Comparison of ENCODE assay signal across 9 cellular contexts in the genomic region with DNA sequence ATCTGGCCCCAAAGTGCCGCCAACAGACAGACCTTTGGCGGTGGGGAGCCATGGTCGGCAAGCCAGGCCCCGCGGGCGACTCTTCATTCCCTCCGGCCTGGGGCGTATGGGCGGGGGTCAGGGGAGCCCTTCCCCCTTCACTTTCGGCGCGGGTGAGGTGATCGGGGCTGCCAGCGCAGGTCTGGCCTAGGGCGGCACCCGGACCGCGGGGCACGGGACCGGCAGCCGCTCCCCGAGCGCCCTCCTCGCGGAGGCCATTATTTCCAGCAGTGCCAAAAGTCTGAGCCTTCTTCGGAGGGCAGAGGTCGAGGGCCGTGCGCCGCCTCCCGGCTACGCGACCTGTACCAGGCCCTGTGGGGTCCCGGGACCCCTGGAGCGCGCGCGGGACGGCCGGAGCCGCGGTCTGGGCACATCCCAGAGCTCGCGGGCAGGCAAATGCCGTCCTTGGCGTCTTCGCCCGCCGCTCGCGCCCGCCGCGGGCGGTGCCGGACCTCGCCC. TPM values are rescaled to one million over a fixed set of nuclear protein-coding genes. Genes with fewer than 3 reads are reported as not detected.
DNase-seq lines count a peak whose midpoint lies in the region; FAIRE-seq and TF ChIP-seq lines count a peak whose summit lies in the region.
"Had no signal": no experiment of that assay in that cellular context is flagged by ENCODE, and none has a peak within 500 bp of the region (broad histone marks: within the 10 kb centered on the region; RNA-seq: fewer than 3 reads in every experiment).

No MANE protein-coding gene starts in this region.

- peak overlapping the region; percentile 40 for H2BK12ac ChIP-seq in trophoblast cell (ENCODE audit: low read length)

- H3K4me1 Mint-ChIP-seq in glutamatergic neuron (ENCODE audit: low read depth, unreplicated experiment), result peaks cover 3% of the 10 kb centered on the region

- H3K27me3 Mint-ChIP-seq in glutamatergic neuron (ENCODE audit: unreplicated experiment), result peaks cover 3% of the 10 kb centered on the region

- peaks cover 7% of the 10 kb centered on the region for H3K9me3 Mint-ChIP-seq in glutamatergic neuron (ENCODE audit: unreplicated experiment)

- peak overlapping the region; percentile 52 for H2AFZ ChIP-seq in trophoblast cell (ENCODE audit: insufficient read depth, low read length, poor library complexity)

- no peaks in the 10 kb centered on the region for H3K9me3 ChIP-seq in trophoblast cell (ENCODE audit: insufficient read depth, low read depth, low read length)

- H3K79me1 ChIP-seq in trophoblast cell (ENCODE audit: low read length), result peaks cover 17% of the 10 kb centered on the region

- peak overlapping the region; percentile 96 for H3K27ac ChIP-seq in trophoblast cell (ENCODE audit: low read depth, low read length)

- peak overlapping the region; percentile 94 for H3K4ac ChIP-seq in trophoblast cell (ENCODE audit: low read depth, low read length)

- peak overlapping the region; percentile 74 for H4K12ac ChIP-seq in trophoblast cell (ENCODE audit: low read depth, low read length)

- H3K36me3 Mint-ChIP-seq in glutamatergic neuron (ENCODE audit: unreplicated experiment), result no peaks in the 10 kb centered on the region

- FAIRE-seq in H54 (lab: Jason Lieb, UNC), result no peak

- WGBS in trophoblast cell (ENCODE audit: extremely low coverage, insufficient coverage, insufficient read length), result no CpG with 5 or more reads among the region's 57 CpGs

- peak overlapping the region; percentile 97 for H4K91ac ChIP-seq in trophoblast cell (ENCODE audit: low read depth, low read length)

- peak overlapping the region; percentile 71 for H3K4me2 ChIP-seq in trophoblast cell (ENCODE audit: low read length)

- H3K9ac ChIP-seq in trophoblast cell (ENCODE audit: low read length), result peak overlapping the region; percentile 15

- peak overlapping the region; percentile 90 for H3K4me3 Mint-ChIP-seq in glutamatergic neuron (ENCODE audit: unreplicated experiment)

- TF ChIP-seq POLR2A in H54 (IDR thresholded peaks at IDR 0.05; ENCODE audit: low read depth, low read length), result peak; percentile 51; the same call in 1 of the 2 replicates

- H3K36me3 ChIP-seq in trophoblast cell (ENCODE audit: control insufficient read depth in 1 of 2, insufficient read depth in 2 of 2, low read length in 2 of 2), result no peaks in the 10 kb centered on the region

- H3K27ac Mint-ChIP-seq in glutamatergic neuron (ENCODE audit: unreplicated experiment), result peak overlapping the region; percentile 98

- H3K23ac ChIP-seq in trophoblast cell (ENCODE audit: low read length), result no peak overlapping the region

- H3K14ac ChIP-seq in trophoblast cell (ENCODE audit: low read length), result peak overlapping the region; percentile 96

- H3K79me2 ChIP-seq in trophoblast cell (ENCODE audit: control insufficient read depth, insufficient read depth, low read length, poor library complexity), result peaks cover 10% of the 10 kb centered on the region

- peak overlapping the region; percentile 83 for H2BK5ac ChIP-seq in trophoblast cell (ENCODE audit: low read depth, low read length, poor library complexity)

- DNase-seq in NCI-H1092 treated with DMSO at 0.1 percent for 48 hours (lab: John Stamatoyannopoulos, UW), result peak; percentile 56
- DNase-seq in NCI-H1092 (lab: John Stamatoyannopoulos, UW), result no peak
- no peak for DNase-seq in H54 (ENCODE audit: insufficient read length, low spot score)
- peak; percentile 33 for DNase-seq in M059J (ENCODE audit: low read depth)
- DNase-seq in activated effector memory CD4-positive, alpha-beta T cell treated with anti-CD3 and anti-CD28 coated beads, Interleukin-2, amount 50 U/mL, for 16 hours, result peak; percentile 76
- peak; percentile 43 for DNase-seq in glutamatergic neuron
- peak in 1 of 2 donors; percentile 47 for DNase-seq in trophoblast cell
- DNase-seq in NCI-H128 (lab: John Stamatoyannopoulos, UW; ENCODE audit: unreplicated experiment), result no peak

- peak overlapping the region; percentile 86 for H4K8ac ChIP-seq in trophoblast cell (ENCODE audit: low read depth, low read length)

- H3K4me1 ChIP-seq in trophoblast cell (ENCODE audit: control insufficient read depth in 1 of 2, insufficient read depth in 2 of 2, low read length in 2 of 2), result peaks cover 2% of the 10 kb centered on the region in 2 experiments

- peak overlapping the region; percentile 68 for H3K4me3 ChIP-seq in trophoblast cell (ENCODE audit: low read depth, low read length)

- peak overlapping the region; percentile 74 for H2BK120ac ChIP-seq in trophoblast cell (ENCODE audit: insufficient read depth, low read length, poor library complexity)

- no peaks in the 10 kb centered on the region for H3K27me3 ChIP-seq in trophoblast cell (ENCODE audit: insufficient read depth, low read length)

- peak overlapping the region; percentile 94 for H3K18ac ChIP-seq in trophoblast cell (ENCODE audit: low read length)

- H2AK5ac ChIP-seq in trophoblast cell (ENCODE audit: low read length), result peak overlapping the region; percentile 79

- no peak for TF ChIP-seq CTCF in glutamatergic neuron (IDR thresholded peaks at IDR 0.05; ENCODE audit: partially characterized antibody, unreplicated experiment)

RNA-seq across cellular contexts. Expression of a gene that starts 0.6 kb away (rescaled TPM):
- total RNA-seq in M059J (2014; rRNA removed; shearing (Covaris generic)), result 17.9 and 25.5 TPM in 2 replicates
- 26.5 TPM for total RNA-seq in glutamatergic neuron (ENCODE audit: unreplicated experiment)
- polyA plus RNA-seq in trophoblast cell (2013), result 60.3 and 60.8 TPM in 2 replicates

RNA-seq across cellular contexts. Expression of a gene that starts 28.5 kb away (rescaled TPM):
- total RNA-seq in M059J (2014; rRNA removed; shearing (Covaris generic)), result not detected in 2 replicates
- not detected for total RNA-seq in glutamatergic neuron (ENCODE audit: unreplicated experiment)
- polyA plus RNA-seq in trophoblast cell (2013), result not detected in 2 replicates
- total RNA-seq: pulmonary artery endothelial cell had no signal

Comparison
In these comparisons a context has a peak if more than half of its experiments do, and no peak if none do; other contexts are left out.
1. DNase-seq: peak in NCI-H1092 treated with DMSO at 0.1 percent for 48 hours (single experiment), M059J (single experiment), activated effector memory CD4-positive, alpha-beta T cell treated with anti-CD3 and anti-CD28 coated beads, Interleukin-2, amount 50 U/mL, for 16 hours (single experiment) and glutamatergic neuron (single experiment); none in NCI-H1092 (single experiment), H54 (single experiment) and NCI-H128 (single experiment).